In the genomic region with DNA sequence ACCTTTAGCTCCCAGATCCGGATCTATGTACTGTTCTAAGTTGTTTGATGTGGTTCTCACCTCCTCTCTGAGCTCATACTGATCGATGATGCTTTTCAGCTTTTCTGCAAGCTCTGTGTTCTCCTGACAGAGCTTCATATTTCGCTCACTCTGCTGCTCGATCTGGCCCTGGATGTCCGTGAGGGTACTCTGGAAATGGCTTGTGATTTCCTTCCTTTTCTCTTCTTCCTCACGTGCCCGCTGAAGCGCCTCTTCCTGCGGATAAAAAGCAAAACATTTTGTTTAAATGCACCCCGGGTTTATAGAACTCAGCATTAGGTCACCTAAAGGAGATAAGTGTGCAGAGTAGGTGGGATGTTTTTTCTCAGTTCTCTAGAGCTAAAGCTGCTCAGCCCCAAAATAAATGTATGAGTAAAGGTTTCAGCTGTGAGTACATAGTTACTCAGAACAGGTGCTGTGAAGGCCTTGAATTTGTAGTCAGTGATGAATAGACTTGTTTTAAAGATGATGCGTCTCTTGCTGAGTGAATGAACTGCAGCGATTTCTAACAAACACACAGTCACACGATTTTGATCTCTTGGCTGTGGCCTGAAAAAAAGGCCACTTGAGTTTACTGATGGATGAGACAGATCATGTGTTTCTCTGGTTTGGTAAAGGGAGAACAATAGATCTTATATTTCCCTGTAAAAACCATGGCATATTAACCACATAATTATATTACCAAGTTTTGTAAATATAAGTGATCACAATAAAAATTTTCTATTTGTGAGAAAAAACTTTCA, we compare ENCODE assay signal across 8 cellular contexts. TPM values are rescaled to one million over a fixed set of nuclear protein-coding genes. Genes with fewer than 3 reads are reported as not detected.
A peak's percentile ranks its signal among the peaks of the same experiment; 100 is the strongest.
DNase-seq lines count a peak whose midpoint lies in the region; ATAC-seq and TF ChIP-seq lines count a peak whose summit lies in the region.

No MANE protein-coding gene starts in this region.

- TF ChIP-seq CTCF in brain microvascular endothelial cell (IDR thresholded peaks at IDR 0.05; ENCODE audit: low read depth, low read length, missing control alignments) = no peak

- H3K27me3 ChIP-seq in brain microvascular endothelial cell (replicated peaks) = no peaks in the 10 kb centered on the region

- no peak overlapping the region for H3K27ac ChIP-seq in brain microvascular endothelial cell

- H3K4me3 ChIP-seq in brain microvascular endothelial cell (ENCODE audit: low read depth, low read length) = no peak overlapping the region

- H3K9me3 Mint-ChIP-seq in naive thymus-derived CD8-positive, alpha-beta T cell = no peaks in the 10 kb centered on the region

- POLR2A ChIA-PET in naive thymus-derived CD8-positive, alpha-beta T cell (lab: Charles Lee) = interaction anchor here (0.5 to 2.2 kb wide), 3 partner anchors 20 to 58 kb away, joined by 3 to 8 read pairs (median 3); no protein-coding TSS in a partner anchor

- peaks cover 11 to 23% (median 16%) of the 10 kb centered on the region in 4 donors for H3K4me1 Mint-ChIP-seq in naive thymus-derived CD8-positive, alpha-beta T cell

- in situ Hi-C loops in brain microvascular endothelial cell (cut with HindIII; ENCODE audit: low pct_ligation_motif_present, low sequenced_read_pairs) = no loop called here

- no peaks in the 10 kb centered on the region for H3K27me3 Mint-ChIP-seq in naive thymus-derived CD8-positive, alpha-beta T cell

- DNase-seq in activated T-cell treated with anti-CD3 and anti-CD28 coated beads for 24 hours (ENCODE audit: low read depth) (peak; percentile 22), activated T-cell treated with anti-CD3 and anti-CD28 coated beads for 4 hours (no peak), brain microvascular endothelial cell (no peak), NOMO-1 treated with DMSO at 0.1 percent for 48 hours (lab: John Stamatoyannopoulos, UW; ENCODE audit: unreplicated experiment) (no peak), HT-29 (ENCODE audit: low spot score) (no peak)
- peak; percentile 37 for DNase-seq in activated CD4-positive, CD25-positive, alpha-beta regulatory T cell treated with anti-CD3 and anti-CD28 coated beads, Interleukin-2, amount 50 U/mL, for 72 hours
- peak in 4 of 10 donors; percentile 10 to 41 (median 34) for DNase-seq in naive thymus-derived CD8-positive, alpha-beta T cell

- peaks cover 0 to 12% (median 8%) of the 10 kb centered on the region in 3 donors for H3K36me3 Mint-ChIP-seq in naive thymus-derived CD8-positive, alpha-beta T cell

- H3K27ac Mint-ChIP-seq in naive thymus-derived CD8-positive, alpha-beta T cell = peak overlapping the region; percentile 58 to 88 (median 79)

- peak; percentile 96 for ATAC-seq in HG03159 (IDR thresholded peaks at IDR 0.05; ENCODE audit: unreplicated experiment)
- ATAC-seq in naive thymus-derived CD8-positive, alpha-beta T cell = peak; percentile 92 to 95

- no peaks in the 10 kb centered on the region for H3K36me3 ChIP-seq in brain microvascular endothelial cell (replicated peaks)

- peak overlapping the region; percentile 63 to 83 (median 72) for H3K4me3 Mint-ChIP-seq in naive thymus-derived CD8-positive, alpha-beta T cell

RNA-seq across cellular contexts. Expression of a gene that starts 29.1 kb away (rescaled TPM):
- total RNA-seq in naive thymus-derived CD8-positive, alpha-beta T cell = 1 to 10 TPM in 1 of 2 experiments, under 1 TPM in 1; 0.96 to 1.7 TPM
- under 1 TPM in 2 of 3 donors, not detected in 1; 0.11 to 0.65 TPM for polyA plus RNA-seq in naive thymus-derived CD8-positive, alpha-beta T cell
- not detected in 2 replicates for total RNA-seq in HT-29 (2014; rRNA removed; shearing (Covaris generic))

Comparison
In these comparisons a context has a peak if more than half of its experiments do, and no peak if none do; other contexts are left out.
1. DNase-seq: peak in activated T-cell treated with anti-CD3 and anti-CD28 coated beads for 24 hours (single experiment) and activated CD4-positive, CD25-positive, alpha-beta regulatory T cell treated with anti-CD3 and anti-CD28 coated beads, Interleukin-2, amount 50 U/mL, for 72 hours (single experiment); none in activated T-cell treated with anti-CD3 and anti-CD28 coated beads for 4 hours (single experiment), brain microvascular endothelial cell (single experiment), NOMO-1 treated with DMSO at 0.1 percent for 48 hours (single experiment) and HT-29 (single experiment).